Comparison of ENCODE assay signal across 9 cellular contexts in the genomic region with DNA sequence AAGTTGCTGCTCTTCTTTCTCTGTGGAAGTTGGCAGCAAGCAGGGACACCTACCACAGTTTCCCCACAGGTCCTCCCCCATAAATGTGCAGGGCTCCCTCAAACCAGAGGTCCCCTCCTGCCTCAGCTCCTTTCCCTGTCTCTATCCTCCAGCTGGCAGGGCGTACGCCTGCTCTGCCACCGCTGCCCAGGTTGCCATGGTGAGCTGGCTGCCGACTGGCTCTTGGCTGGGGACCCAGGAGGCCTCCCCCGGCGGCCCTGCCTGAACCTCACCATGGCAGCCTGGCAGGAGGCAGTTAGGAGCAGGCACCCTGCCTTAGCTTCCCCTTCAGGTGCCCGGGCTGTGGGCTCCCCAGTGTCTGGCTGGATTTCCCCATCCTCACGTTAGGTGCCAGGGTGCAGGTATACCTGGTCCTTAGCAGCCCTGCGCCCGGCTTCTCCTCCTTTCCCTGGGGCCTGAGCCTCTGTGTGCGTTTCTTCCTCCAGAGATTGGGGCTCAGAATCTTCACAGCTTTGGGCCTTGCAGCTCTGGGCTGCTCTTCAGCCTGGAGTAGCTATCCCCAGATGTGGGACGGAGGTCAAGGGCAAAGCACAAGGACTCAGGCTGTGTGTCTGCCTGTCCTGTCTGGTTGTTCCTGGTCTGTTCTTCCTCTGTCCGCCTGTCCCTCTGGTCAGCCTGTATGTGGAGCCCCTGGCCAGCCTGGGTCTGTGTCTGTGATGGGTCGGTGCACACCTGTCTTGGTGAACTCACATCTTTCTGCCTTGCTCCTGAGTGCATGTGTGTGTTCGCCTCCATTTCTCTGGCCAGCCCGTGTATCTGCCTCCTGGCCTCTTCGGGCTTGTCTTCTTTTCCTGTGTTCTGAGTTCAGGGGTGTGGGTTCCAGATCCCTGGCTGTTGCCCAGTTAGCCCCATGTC. TPM values are rescaled to one million over a fixed set of nuclear protein-coding genes. Genes with fewer than 3 reads are reported as not detected.
DNase-seq lines count a peak whose midpoint lies in the region; ATAC-seq, FAIRE-seq and TF ChIP-seq lines count a peak whose summit lies in the region.
"Had no signal": no experiment of that assay in that cellular context is flagged by ENCODE, and none has a peak within 500 bp of the region (broad histone marks: within the 10 kb centered on the region; RNA-seq: fewer than 3 reads in every experiment).

No MANE protein-coding gene starts in this region.

- H3K27me3 ChIP-seq in dorsolateral prefrontal cortex (no peaks in the 10 kb centered on the region), muscle layer of duodenum (ENCODE audit: low read depth, low read length) (no peaks in the 10 kb centered on the region)

- DNase-seq in A549 (ENCODE audit: low read depth in 1 of 2, low spot score in 1 of 2), result no peak
- DNase-seq in NCI-H1092 treated with DMSO at 0.1 percent for 48 hours (lab: John Stamatoyannopoulos, UW), result peak; percentile 90
- DNase-seq in dorsolateral prefrontal cortex, result peak; percentile 52 to 88 (median 82)
- DNase-seq in MV-4-11 (lab: John Stamatoyannopoulos, UW), result no peak
- DNase-seq in NOMO-1 treated with dmso at 0.1 percent for 144 hours (lab: John Stamatoyannopoulos, UW; ENCODE audit: unreplicated experiment), result no peak
- no peak for DNase-seq in AG08396 (ENCODE audit: low spot score)
- DNase-seq: DND-41 had no signal

- TF ChIP-seq CTCF in A549 (IDR thresholded peaks at IDR 0.05), result no peak
- TF ChIP-seq CTCF in dorsolateral prefrontal cortex (IDR thresholded peaks at IDR 0.05 in 54 of 56, conservative IDR thresholded peaks at IDR 0.05 in 2 of 56; ENCODE audit: low read depth in 1 of 56, partially characterized antibody in 56 of 56), result no peak

- FAIRE-seq in A549 (lab: Jason Lieb, UNC), result no peak

- no peak for TF ChIP-seq EP300 in A549 (IDR thresholded peaks at IDR 0.05)

- TF ChIP-seq POLR2A in A549 (IDR thresholded peaks at IDR 0.05; ENCODE audit: low read length), result no peak

- H3K36me3 ChIP-seq in muscle layer of duodenum (ENCODE audit: control insufficient read depth in 1 of 2, insufficient read depth in 2 of 2, low read length in 2 of 2), result peaks cover 30 to 44% of the 10 kb centered on the region in 2 donors

- ATAC-seq in A549 (no peak), GM19023 (IDR thresholded peaks at IDR 0.05; ENCODE audit: unreplicated experiment) (no peak)

- intact Hi-C loops in dorsolateral prefrontal cortex (cut with DNase I), result no loop called here

- peak overlapping the region in 1 of 2 experiments; percentile 37; a peak in 2 of 6 replicates for H3K27ac ChIP-seq in A549
- H3K27ac ChIP-seq in dorsolateral prefrontal cortex, result peak overlapping the region in 54 of 59 donors; percentile 4 to 92 (median 69)
- H3K27ac ChIP-seq in muscle layer of duodenum (ENCODE audit: low read length), result no peak overlapping the region

- POLR2A ChIA-PET in A549 (lab: Yijun Ruan, JAX), result no interaction called here

- 86% methylated on average over 17 of the region's 17 CpGs for WGBS in A549 (ENCODE audit: missing lambda C conversion rate)

- H3K4me3 ChIP-seq in A549 (no peak overlapping the region), dorsolateral prefrontal cortex (peak overlapping the region in 15 of 59 donors; percentile 2 to 78 (median 29)), muscle layer of duodenum (ENCODE audit: low read depth in 1 of 2, low read length in 2 of 2) (peak overlapping the region; percentile 3 to 37)

- CTCF ChIA-PET in A549 (lab: Yijun Ruan, JAX), result interaction anchor here (0.6 to 40.3 kb wide), 6 partner anchors 9 to 211 kb away, joined by 3 to 2395 read pairs (median 4); a partner anchor contains a TSS

- peak overlapping the region; percentile 12; the same call in 1 of the 3 replicates for H3K4me2 ChIP-seq in A549

- peaks cover 99% of the 10 kb centered on the region for H3K4me1 ChIP-seq in A549
- peaks cover 50 to 71% of the 10 kb centered on the region in 2 donors for H3K4me1 ChIP-seq in muscle layer of duodenum (ENCODE audit: control insufficient read depth in 1 of 2, insufficient read depth in 2 of 2, low read length in 2 of 2)

- TF ChIP-seq RAD21 in A549 (conservative IDR thresholded peaks at IDR 0.05 in 1 of 2, IDR thresholded peaks at IDR 0.05 in 1 of 2), result no peak

- no peaks in the 10 kb centered on the region for H3K9me3 ChIP-seq in A549
- H3K9me3 ChIP-seq in muscle layer of duodenum (ENCODE audit: control insufficient read depth in 1 of 2, low read length in 2 of 2), result no peaks in the 10 kb centered on the region

TF ChIP-seq in A549, 52 proteins besides CTCF, POLR2A, EP300 and RAD21:
- TF ChIP-seq, protein P1, sequence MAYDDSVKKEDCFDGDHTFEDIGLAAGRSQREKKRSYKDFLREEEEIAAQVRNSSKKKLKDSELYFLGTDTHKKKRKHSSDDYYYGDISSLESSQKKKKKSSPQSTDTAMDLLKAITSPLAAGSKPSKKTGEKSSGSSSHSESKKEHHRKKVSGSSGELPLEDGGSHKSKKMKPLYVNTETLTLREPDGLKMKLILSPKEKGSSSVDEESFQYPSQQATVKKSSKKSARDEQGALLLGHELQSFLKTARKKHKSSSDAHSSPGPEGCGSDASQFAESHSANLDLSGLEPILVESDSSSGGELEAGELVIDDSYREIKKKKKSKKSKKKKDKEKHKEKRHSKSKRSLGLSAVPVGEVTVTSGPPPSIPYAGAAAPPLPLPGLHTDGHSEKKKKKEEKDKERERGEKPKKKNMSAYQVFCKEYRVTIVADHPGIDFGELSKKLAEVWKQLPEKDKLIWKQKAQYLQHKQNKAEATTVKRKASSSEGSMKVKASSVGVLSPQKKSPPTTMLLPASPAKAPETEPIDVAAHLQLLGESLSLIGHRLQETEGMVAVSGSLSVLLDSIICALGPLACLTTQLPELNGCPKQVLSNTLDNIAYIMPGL (CRISPR knock-in tag; IDR thresholded peaks at IDR 0.05; ENCODE audit: borderline replicate concordance), result no peak
- TF ChIP-seq ZC3H11A (IDR thresholded peaks at IDR 0.05), result no peak

RNA-seq across cellular contexts. Expression of a gene that starts 15.7 kb away (rescaled TPM):
- polyA plus RNA-seq in A549 (2011; rRNA removed) (0.09 TPM in 1 of 2 replicates, not detected in the other), A549 (2017; fragmentation: RNase III; extraction: RNeasy Plus Mini Kit Qiagen cat#74134 plus additional on column Dnase treatment) (0.40 to 1.2 TPM (median 0.70 TPM) in 3 replicates)
- 0.21 and 0.41 TPM in 2 replicates for polyA plus RNA-seq in A549 (2012; cell fraction: cytosol; rRNA removed)
- 0.36 and 0.82 TPM in 2 replicates for polyA plus RNA-seq in A549 (2012; cell fraction: nucleus; rRNA removed)
- not detected in 2 replicates for polyA minus RNA-seq in A549 (2011; rRNA and poly(A)+ RNA removed)
- total RNA-seq in dorsolateral prefrontal cortex, result 1 to 10 TPM in 4 of 120 experiments, under 1 TPM in 18, not detected in 98; 0.48 to 1.7 (median 0.75) TPM

RNA-seq across cellular contexts. Expression of a gene that starts 39.8 kb away (rescaled TPM):
- polyA plus RNA-seq in A549 (2011; rRNA removed) (8.6 and 9.9 TPM in 2 replicates), A549 (2017; fragmentation: RNase III; extraction: RNeasy Plus Mini Kit Qiagen cat#74134 plus additional on column Dnase treatment) (17.2 to 18.5 TPM (median 17.9 TPM) in 3 replicates)
- polyA plus RNA-seq in A549 (2012; cell fraction: cytosol; rRNA removed), result 6.5 and 11.0 TPM in 2 replicates
- 17.6 and 21.1 TPM in 2 replicates for polyA plus RNA-seq in A549 (2012; cell fraction: nucleus; rRNA removed)
- polyA minus RNA-seq in A549 (2011; rRNA and poly(A)+ RNA removed), result 11.6 and 12.9 TPM in 2 replicates
- total RNA-seq in dorsolateral prefrontal cortex, result 10 to 100 TPM; 10.4 to 38.8 (median 22.5) TPM

Comparison
In these comparisons a context has a peak if more than half of its experiments do, and no peak if none do; other contexts are left out.
1. DNase-seq: peak in NCI-H1092 treated with DMSO at 0.1 percent for 48 hours (single experiment) and dorsolateral prefrontal cortex (10 of 10); none in A549 (0 of 2), MV-4-11 (single experiment), NOMO-1 treated with dmso at 0.1 percent for 144 hours (single experiment) and AG08396 (single experiment).